In genomic region chr18:27685071-27685470, GRCh38 we compare ENCODE assay signal across 19 cellular contexts.
"Had no signal": no experiment of that assay in that cellular context is flagged by ENCODE, and none has a peak within 500 bp of the region (broad histone marks: within the 10 kb centered on the region; RNA-seq: fewer than 3 reads in every experiment).

No MANE protein-coding gene starts in this region.

- H3K9ac ChIP-seq: KMS-11 had no signal

- H3K36me3 ChIP-seq: brain microvascular endothelial cell, MG63 had no signal

- ATAC-seq: activated CD4-positive, CD25-positive, alpha-beta regulatory T cell treated with anti-CD3 and anti-CD28 coated beads, Interleukin-2, amount 50 U/mL, for 24 hours; activated CD8-positive, alpha-beta T cell treated with anti-CD3 and anti-CD28 coated beads for 36 hours; activated T-cell treated with anti-CD3 and anti-CD28 coated beads, Interleukin-2, amount 50 U/mL, for 72 hours; HepG2 had no signal

- H3K27ac ChIP-seq: brain microvascular endothelial cell, KMS-11 had no signal

- DNase-seq: activated CD4-positive, alpha-beta T cell treated with anti-CD3 and anti-CD28 coated beads for 4 hours; activated CD8-positive, alpha-beta memory T cell treated with anti-CD3 and anti-CD28 coated beads, Interleukin-2, amount 50 U/mL, for 4 hours; activated gamma-delta T cell treated with Interleukin-2 at 50 U/mL for 16 hours; activated naive CD4-positive, alpha-beta T cell treated with anti-CD3 and anti-CD28 coated beads, Interleukin-2, amount 10 ng/mL, durations not matched to agents 7 days and 5 days; activated naive CD8-positive, alpha-beta T cell treated with anti-CD3 and anti-CD28 coated beads for 36 hours; activated T-cell treated with anti-CD3 and anti-CD28 coated beads, Interleukin-2, amount 50 U/mL, for 72 hours; MG63; NCI-H2081 treated with DMSO at 0.1 percent for 48 hours; NCI-H2227 treated with DMSO at 0.1 percent for 48 hours; NCI-H524 treated with DMSO at 0.1 percent for 48 hours; NCI-H748 treated with DMSO at 0.1 percent for 48 hours; NK-92 treated with Interleukin-12 subunit alpha and Interleukin-12 subunit beta, amount 100 ng/mL, for 24 hours; SIG-M5; T-helper 1 cell had no signal

- H3K4me3 ChIP-seq: MG63 had no signal

- H3K4me2 ChIP-seq: KMS-11 had no signal

- H3K27me3 ChIP-seq: brain microvascular endothelial cell, MG63 had no signal
